In the genomic region with DNA sequence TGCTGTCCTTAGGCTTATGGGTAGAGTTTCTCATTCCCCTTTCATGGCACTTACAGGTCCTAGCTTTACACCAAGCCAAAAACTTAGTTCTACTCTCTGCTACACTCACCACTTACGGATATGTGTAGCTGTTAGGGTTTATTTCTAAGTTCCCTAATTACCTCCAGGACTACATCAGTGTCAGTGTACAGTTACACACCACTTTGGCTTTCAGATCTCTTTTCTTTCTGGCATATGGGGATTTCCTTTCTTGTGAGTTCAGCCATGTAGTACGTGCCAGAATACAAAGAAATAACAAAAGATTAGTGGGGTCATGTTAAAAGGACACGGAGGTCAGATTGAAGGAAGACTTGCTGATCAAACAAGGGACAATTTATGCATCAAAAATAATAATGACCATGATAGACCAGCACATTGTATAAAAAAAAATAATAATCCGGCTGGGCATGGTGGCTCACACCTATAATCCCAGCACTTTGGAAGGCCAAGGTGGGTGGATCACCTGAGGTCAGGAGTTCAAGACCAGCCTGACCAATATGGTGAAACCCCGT, we compare ENCODE assay signal across 12 cellular contexts. TPM values are rescaled to one million over a fixed set of nuclear protein-coding genes. Genes with fewer than 3 reads are reported as not detected.
DNase-seq lines count a peak whose midpoint lies in the region; ATAC-seq lines count a peak whose summit lies in the region.
"Had no signal": no experiment of that assay in that cellular context is flagged by ENCODE, and none has a peak within 500 bp of the region (broad histone marks: within the 10 kb centered on the region; RNA-seq: fewer than 3 reads in every experiment).

No MANE protein-coding gene starts in this region.

- POLR2A ChIA-PET in naive thymus-derived CD8-positive, alpha-beta T cell (lab: Charles Lee) = interaction anchor here (0.6 kb wide), 2 partner anchors 54 to 303 kb away, joined by 3 to 6 read pairs; no protein-coding TSS in a partner anchor

- peak overlapping the region; percentile 52 for H3K4me3 Mint-ChIP-seq in T-helper 1 cell treated with Interleukin-12 subunit alpha and Interleukin-12 subunit beta and Interleukin-4 antibody, amounts not matched to agents 30 μg/mL and 1 μg/mL, for 36 hours
- peak overlapping the region in 6 of 10 donors; percentile 18 to 85 (median 57) for H3K4me3 Mint-ChIP-seq in naive thymus-derived CD8-positive, alpha-beta T cell
- H3K4me3 Mint-ChIP-seq: endodermal cell had no signal

- intact Hi-C loops in cardiac septum (cut with DNase I) = no loop called here

- no peaks in the 10 kb centered on the region for H3K27me3 Mint-ChIP-seq in T-helper 1 cell treated with Interleukin-12 subunit alpha and Interleukin-12 subunit beta and Interleukin-4 antibody, amounts not matched to agents 30 μg/mL and 1 μg/mL, for 36 hours (ENCODE audit: low read depth)
- H3K27me3 Mint-ChIP-seq in naive thymus-derived CD8-positive, alpha-beta T cell = no peaks in the 10 kb centered on the region

- DNase-seq in T-helper 1 cell (no peak), MV-4-11 (lab: John Stamatoyannopoulos, UW) (peak; percentile 91), cardiac septum (ENCODE audit: low spot score) (no peak), NCI-H226 (no peak)
- no peak for DNase-seq in naive thymus-derived CD8-positive, alpha-beta T cell
- DNase-seq in stimulated activated CD4-positive, alpha-beta T cell treated with anti-CD3 and anti-CD28 coated beads, Interleukin-4, amount 100 ng/mL, for 4 hours = no peak
- DNase-seq: endodermal cell, GF-D8, NCI-H1930 had no signal

- H3K4me1 Mint-ChIP-seq in T-helper 1 cell treated with Interleukin-12 subunit alpha and Interleukin-12 subunit beta and Interleukin-4 antibody, amounts not matched to agents 30 μg/mL and 1 μg/mL, for 36 hours (ENCODE audit: low read depth) = peaks cover 45% of the 10 kb centered on the region
- peaks cover 27 to 78% (median 59%) of the 10 kb centered on the region in 4 donors for H3K4me1 Mint-ChIP-seq in naive thymus-derived CD8-positive, alpha-beta T cell

- H3K27ac Mint-ChIP-seq in T-helper 1 cell treated with Interleukin-12 subunit alpha and Interleukin-12 subunit beta and Interleukin-4 antibody, amounts not matched to agents 30 μg/mL and 1 μg/mL, for 36 hours = peak overlapping the region; percentile 74
- H3K27ac Mint-ChIP-seq in naive thymus-derived CD8-positive, alpha-beta T cell = peak overlapping the region; percentile 58 to 91 (median 87)
- H3K27ac Mint-ChIP-seq: endodermal cell had no signal

- peak; percentile 43 for ATAC-seq in HG02571 (IDR thresholded peaks at IDR 0.05; ENCODE audit: unreplicated experiment)
- no peak for ATAC-seq in naive thymus-derived CD8-positive, alpha-beta T cell
- ATAC-seq: SK-N-SH treated with all-trans-retinoic acid at 6 μM for 48 hours had no signal

- H3K36me3 Mint-ChIP-seq in T-helper 1 cell treated with Interleukin-12 subunit alpha and Interleukin-12 subunit beta and Interleukin-4 antibody, amounts not matched to agents 30 μg/mL and 1 μg/mL, for 36 hours (ENCODE audit: low read depth) = peaks cover 10% of the 10 kb centered on the region
- H3K36me3 Mint-ChIP-seq in naive thymus-derived CD8-positive, alpha-beta T cell = no peaks in the 10 kb centered on the region

- H3K9me3 Mint-ChIP-seq in T-helper 1 cell treated with Interleukin-12 subunit alpha and Interleukin-12 subunit beta and Interleukin-4 antibody, amounts not matched to agents 30 μg/mL and 1 μg/mL, for 36 hours = no peaks in the 10 kb centered on the region
- no peaks in the 10 kb centered on the region for H3K9me3 Mint-ChIP-seq in naive thymus-derived CD8-positive, alpha-beta T cell
- H3K9me3 Mint-ChIP-seq: endodermal cell had no signal

RNA-seq across cellular contexts. Expression of a gene that starts 41.8 kb away (rescaled TPM):
- total RNA-seq in naive thymus-derived CD8-positive, alpha-beta T cell = 10 to 100 TPM; 16.5 to 17.7 TPM
- 10 to 100 TPM in 1 of 3 donors, 1 to 10 TPM in 2; 9.3 to 13.6 (median 9.8) TPM for polyA plus RNA-seq in naive thymus-derived CD8-positive, alpha-beta T cell
- total RNA-seq in cardiac septum = 14.5 TPM

RNA-seq across cellular contexts. Expression of a gene that starts 47.5 kb away (rescaled TPM):
- total RNA-seq in naive thymus-derived CD8-positive, alpha-beta T cell = 100 to 1,000 TPM; 252 to 272 TPM
- 100 to 1,000 TPM; 366 to 428 (median 408) TPM for polyA plus RNA-seq in naive thymus-derived CD8-positive, alpha-beta T cell
- 102 TPM for total RNA-seq in cardiac septum

RNA-seq across cellular contexts. Expression of a gene that starts 51.3 kb away (rescaled TPM):
- 100 to 1,000 TPM; 313 to 326 TPM for total RNA-seq in naive thymus-derived CD8-positive, alpha-beta T cell
- 100 to 1,000 TPM; 423 to 544 (median 480) TPM for polyA plus RNA-seq in naive thymus-derived CD8-positive, alpha-beta T cell
- total RNA-seq in cardiac septum = 8.6 TPM

Comparison
In these comparisons a context has a peak if more than half of its experiments do, and no peak if none do; other contexts are left out.
1. RNA of a gene that starts 51.3 kb away (total RNA-seq): 313 to 326 TPM in naive thymus-derived CD8-positive, alpha-beta T cell; 8.6 TPM in cardiac septum (single experiment); every median in the first group is over 10 times any median in the second.